1 cellular context compared by ENCODE assay signal in the genomic region with DNA sequence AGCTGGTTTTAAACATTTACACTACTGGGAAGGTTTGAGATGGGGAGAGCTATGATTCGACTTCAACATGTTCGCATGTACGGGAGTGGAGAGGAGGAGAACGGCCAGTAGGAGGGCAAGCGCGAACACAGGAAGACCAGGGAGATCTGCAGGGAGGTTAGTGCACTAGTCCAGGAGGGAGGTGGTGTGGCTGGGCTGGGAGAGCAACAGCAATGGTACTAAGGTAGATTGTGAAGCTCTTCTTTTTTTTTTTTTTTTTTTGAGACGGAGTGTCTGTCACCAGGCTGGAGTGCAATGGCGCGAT.
TF ChIP-seq lines count a peak whose summit lies in the region.

No MANE protein-coding gene starts in this region.

TF ChIP-seq in WTC11, 78 proteins besides CTCF, POLR2A, EP300 and RAD21:
- TF ChIP-seq ZNF281 (CRISPR knock-in tag; IDR thresholded peaks at IDR 0.05) (no peak), CREB1 (CRISPR knock-in tag; IDR thresholded peaks at IDR 0.05) (no peak), ZNF138 (CRISPR knock-in tag; conservative IDR thresholded peaks at IDR 0.05) (no peak), TEAD4 (CRISPR knock-in tag; IDR thresholded peaks at IDR 0.05) (no peak)
TF ChIP-seq in WTC11: peak in this region for 0.
